In the genomic region with DNA sequence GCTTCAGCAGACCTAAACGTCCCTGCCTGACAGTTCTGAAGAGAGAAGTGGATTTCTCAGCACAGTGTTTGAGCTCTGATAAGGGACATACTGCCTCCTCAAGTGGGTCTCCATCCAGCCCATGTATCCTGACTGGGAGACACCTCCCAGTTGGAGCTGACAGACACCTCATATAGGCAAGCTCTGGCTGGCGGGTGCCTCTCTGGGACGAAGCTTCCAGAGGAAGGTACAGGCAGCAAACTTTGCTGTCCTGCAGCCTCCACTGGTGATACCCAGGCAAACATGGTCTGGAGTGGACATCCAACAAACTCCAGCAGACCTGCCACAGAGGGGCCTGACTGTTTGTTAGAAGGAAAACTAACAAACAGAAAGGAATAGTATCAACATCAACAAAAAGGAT, we compare ENCODE assay signal across 34 cellular contexts.
"Had no signal": no experiment of that assay in that cellular context is flagged by ENCODE, and none has a peak within 500 bp of the region (broad histone marks: within the 10 kb centered on the region; RNA-seq: fewer than 3 reads in every experiment).

No MANE protein-coding gene starts in this region.

- H3K9me3 ChIP-seq: MG63 had no signal

- H3K27me3 ChIP-seq: MG63 had no signal

- H3K27ac ChIP-seq: KMS-11 had no signal

- H3K4me3 ChIP-seq: MG63 had no signal

- H3K36me3 ChIP-seq: MG63 had no signal

- DNase-seq: Karpas-422, Kasumi-1, KG1, MG63, MM.1S, MV-4-11, NCI-H1048, NCI-H1092, NCI-H1092 treated with DMSO at 0.1 percent for 48 hours, NCI-H1105, NCI-H1105 treated with DMSO at 0.1 percent for 48 hours, NCI-H1417, NCI-H1417 treated with DMSO at 0.1 percent for 48 hours, NCI-H1436, NCI-H1436 treated with DMSO at 0.1 percent for 48 hours, NCI-H146, NCI-H1694, NCI-H1694 treated with DMSO at 0.1 percent for 48 hours, NCI-H187, NCI-H187 treated with DMSO at 0.1 percent for 48 hours, NCI-H1930, NCI-H2029, NCI-H2029 treated with DMSO at 0.1 percent for 48 hours, NCI-H2081, NCI-H2081 treated with DMSO at 0.1 percent for 48 hours, NCI-H2107, NCI-H2171, NCI-H2171 treated with DMSO at 0.1 percent for 48 hours, NCI-H2227 treated with DMSO at 0.1 percent for 48 hours, NCI-H226, NCI-H345, NCI-H446, NCI-H446 treated with DMSO at 0.1 percent for 48 hours had no signal

- H3K4me2 ChIP-seq: KMS-11 had no signal

- H3K9ac ChIP-seq: KMS-11 had no signal
